In genomic region chr4:163866728-163867313, GRCh38 we compare ENCODE assay signal across 10 cellular contexts.
DNase-seq lines count a peak whose midpoint lies in the region; ATAC-seq, FAIRE-seq and TF ChIP-seq lines count a peak whose summit lies in the region.
"Had no signal": no experiment of that assay in that cellular context is flagged by ENCODE, and none has a peak within 500 bp of the region (broad histone marks: within the 10 kb centered on the region; RNA-seq: fewer than 3 reads in every experiment).

No MANE protein-coding gene starts in this region.

- no peaks in the 10 kb centered on the region for H3K4me1 ChIP-seq in K562 (replicated peaks in 1 of 2; ENCODE audit: control insufficient read depth in 2 of 2, insufficient read depth in 2 of 2, low read length in 2 of 2)

- in situ Hi-C loops in K562 (cut with MboI) = no loop called here

- no peak overlapping the region for H3K27ac ChIP-seq in K562 (ENCODE audit: extremely low read depth, low read depth, low read length)
- H3K27ac ChIP-seq: HL-60 had no signal

- ATAC-seq in GM18498 (IDR thresholded peaks at IDR 0.05; ENCODE audit: unreplicated experiment) (peak; percentile 58), GM21529 (IDR thresholded peaks at IDR 0.05; ENCODE audit: unreplicated experiment) (peak; percentile 73), HG03457 (IDR thresholded peaks at IDR 0.05; ENCODE audit: unreplicated experiment) (peak; percentile 61), K562 (no peak), Right ventricle myocardium inferior (no peak)

- TF ChIP-seq POLR2A in K562 (conservative IDR thresholded peaks at IDR 0.05) = no peak

- no peak overlapping the region for H3K4me2 ChIP-seq in K562 (ENCODE audit: insufficient read depth, low read length)

- no peak for TF ChIP-seq CTCF in K562 (IDR thresholded peaks at IDR 0.05 in 2 of 3, conservative IDR thresholded peaks at IDR 0.05 in 1 of 3; ENCODE audit: insufficient read depth in 2 of 3, low read depth in 1 of 3, low read length in 3 of 3)

- H3K36me3 ChIP-seq in K562 (ENCODE audit: control insufficient read depth, insufficient read depth, low read length) = no peaks in the 10 kb centered on the region

- no peaks in the 10 kb centered on the region for H3K9me1 ChIP-seq in K562 (ENCODE audit: control insufficient read depth, insufficient read depth, low read length)

- no peaks in the 10 kb centered on the region; the same call in 1 of the 2 replicates for H3K9me3 ChIP-seq in K562 (replicated peaks; ENCODE audit: control insufficient read depth, insufficient read depth, low read depth, low read length)

- FAIRE-seq in K562 (lab: Jason Lieb, UNC) = no peak

- intact Hi-C loops in K562 (cut with micrococcal nuclease) (no loop called here), Right ventricle myocardium inferior (cut with DNase I) (no loop called here)

- BruUV-seq in K562 (replicated peaks; lab: Mats Ljungman, UMichigan) = no TSS peak

- 0% methylated on average over 3 of the region's 3 CpGs for WGBS in K562 (ENCODE audit: insufficient coverage, low coverage, missing lambda C conversion rate)

- H3K9ac ChIP-seq in K562 (ENCODE audit: insufficient read depth in 1 of 2, low read depth in 2 of 2, low read length in 2 of 2) = no peak overlapping the region

- H3K79me2 ChIP-seq in K562 (ENCODE audit: control insufficient read depth, insufficient read depth, low read length) = no peaks in the 10 kb centered on the region

- H2AFZ ChIP-seq in K562 (ENCODE audit: low read depth, low read length) = no peak overlapping the region

- no peak overlapping the region for H3K4me3 ChIP-seq in K562

- no peak for TF ChIP-seq RAD21 in K562 (CRISPR knock-in tag; conservative IDR thresholded peaks at IDR 0.05 in 1 of 2, IDR thresholded peaks at IDR 0.05 in 1 of 2)

- H4K20me1 ChIP-seq in K562 (replicated peaks; ENCODE audit: control insufficient read depth, insufficient read depth, low read length) = no peaks in the 10 kb centered on the region

- CTCF ChIA-PET in K562 (lab: Yijun Ruan, JAX; ENCODE audit: low intra/inter-chr PET ratio) = no interaction called here

- no peak for TF ChIP-seq EP300 in K562 (IDR thresholded peaks at IDR 0.05; ENCODE audit: low read length)

- POLR2A ChIA-PET in K562 (lab: Yijun Ruan, JAX) = no interaction called here

- DNase-seq in K562 (ENCODE audit: extremely low read depth in 1 of 4, low spot score in 3 of 4) (peak in 1 of 4 experiments; percentile 0), T-helper 9 cell (no peak), NCI-H1436 treated with DMSO at 0.1 percent for 48 hours (lab: John Stamatoyannopoulos, UW) (no peak), Right ventricle myocardium inferior (ENCODE audit: missing footprints) (no peak), UCSD-AML1 (lab: John Stamatoyannopoulos, UW; ENCODE audit: unreplicated experiment) (no peak)
- DNase-seq: NCI-H526 had no signal

- no peaks in the 10 kb centered on the region for H3K27me3 ChIP-seq in K562 (ENCODE audit: control insufficient read depth in 2 of 2, insufficient read depth in 2 of 2, low read length in 2 of 2)

TF ChIP-seq in K562, 482 proteins besides CTCF, POLR2A, EP300 and RAD21:
- TF ChIP-seq TFE3 (CRISPR knock-in tag; IDR thresholded peaks at IDR 0.05) = peak; percentile 94
- peak; percentile 78 for TF ChIP-seq FOSL1 (tag; conservative IDR thresholded peaks at IDR 0.05)
- TF ChIP-seq, protein P1, sequence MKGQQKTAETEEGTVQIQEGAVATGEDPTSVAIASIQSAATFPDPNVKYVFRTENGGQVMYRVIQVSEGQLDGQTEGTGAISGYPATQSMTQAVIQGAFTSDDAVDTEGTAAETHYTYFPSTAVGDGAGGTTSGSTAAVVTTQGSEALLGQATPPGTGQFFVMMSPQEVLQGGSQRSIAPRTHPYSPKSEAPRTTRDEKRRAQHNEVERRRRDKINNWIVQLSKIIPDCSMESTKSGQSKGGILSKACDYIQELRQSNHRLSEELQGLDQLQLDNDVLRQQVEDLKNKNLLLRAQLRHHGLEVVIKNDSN (CRISPR knock-in tag; IDR thresholded peaks at IDR 0.05) = 0 out of 2 replicates have a peak, but pooled peaks have one; percentile 8
- no peak for TF ChIP-seq ILF3 (IDR thresholded peaks at IDR 0.05; ENCODE audit: borderline replicate concordance)

Comparison
In these comparisons a context has a peak if more than half of its experiments do, and no peak if none do; other contexts are left out.
1. ATAC-seq: peak in GM18498 (single experiment), GM21529 (single experiment) and HG03457 (single experiment); none in K562 (single experiment) and Right ventricle myocardium inferior (single experiment).